ENCODE assay signal across 8 cellular contexts in the genomic region with DNA sequence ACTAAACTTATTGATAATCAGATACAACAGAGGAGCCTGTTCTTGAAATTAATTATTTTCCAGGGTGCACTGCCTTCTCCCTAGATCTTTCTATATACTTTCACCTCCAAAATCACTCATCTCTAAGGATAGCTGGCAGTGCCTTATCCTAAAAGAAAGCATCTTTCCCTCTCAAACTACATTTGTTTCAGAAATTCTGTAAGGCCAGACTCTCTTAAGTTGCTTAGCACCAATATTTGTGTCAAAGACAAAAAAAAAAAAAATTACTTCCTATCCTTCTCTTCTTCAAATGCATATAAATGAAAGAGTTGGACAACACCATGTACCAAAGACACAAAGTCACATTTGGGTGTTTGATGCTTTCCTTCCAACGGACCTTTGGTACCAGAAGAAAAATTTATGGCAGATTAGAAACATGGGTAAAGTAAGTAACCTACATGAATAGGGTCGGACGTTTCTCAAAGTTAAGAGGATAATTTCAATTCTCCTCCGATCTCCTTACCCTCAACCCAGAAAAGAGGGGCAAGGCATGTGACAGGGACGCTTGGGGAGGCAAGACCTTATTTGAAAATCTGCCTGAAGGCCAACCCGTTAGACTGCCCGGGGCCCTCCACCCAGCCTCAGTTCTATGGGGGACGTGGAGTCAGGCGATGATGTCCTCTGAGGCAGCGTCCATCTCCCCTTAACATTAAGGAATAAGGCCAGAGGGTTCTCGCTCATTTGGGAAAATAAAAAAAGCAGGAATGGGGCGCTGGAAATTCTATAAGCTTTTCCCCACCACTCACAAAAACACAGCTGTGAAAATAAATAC.
A peak's percentile ranks its signal among the peaks of the same experiment; 100 is the strongest.
DNase-seq lines count a peak whose midpoint lies in the region; ATAC-seq and TF ChIP-seq lines count a peak whose summit lies in the region.

No MANE protein-coding gene starts in this region.

- H3K4me3 ChIP-seq in GM12865 (ENCODE audit: low read depth, low read length): peak overlapping the region; percentile 93
- peak overlapping the region; percentile 69 to 75 for H3K4me3 ChIP-seq in esophagus (ENCODE audit: low read depth in 1 of 2, low read length in 2 of 2)
- H3K4me3 ChIP-seq in prostate gland: peak overlapping the region; percentile 60 to 63

- WGBS in esophagus, 2 donors: 28 to 31% methylated on average over 12 of the region's 12 CpGs
- 29% methylated on average over 12 of the region's 12 CpGs for WGBS in prostate gland

- intact Hi-C loops in prostate gland (cut with DNase I): no loop called here

- TF ChIP-seq POLR2A in prostate gland (IDR thresholded peaks at IDR 0.05): no peak

- H3K4me1 ChIP-seq in esophagus (ENCODE audit: control insufficient read depth in 2 of 2, insufficient read depth in 2 of 2, low read length in 1 of 2) (no peaks in the 10 kb centered on the region), prostate gland (replicated peaks) (no peaks in the 10 kb centered on the region)

- TF ChIP-seq CTCF in GM12865 (IDR thresholded peaks at IDR 0.05; ENCODE audit: insufficient read depth, low read depth, low read length, missing control alignments) (no peak), RWPE1 (conservative IDR thresholded peaks at IDR 0.05; ENCODE audit: low read depth) (no peak), prostate gland (IDR thresholded peaks at IDR 0.05) (peak in 1 of 4 experiments; percentile 13)

- peak overlapping the region; percentile 96 for H3K27ac ChIP-seq in RWPE1
- peak overlapping the region; percentile 79 to 87 for H3K27ac ChIP-seq in esophagus (ENCODE audit: low read depth in 2 of 2, low read length in 1 of 2)
- peak overlapping the region; percentile 81 to 88 for H3K27ac ChIP-seq in prostate gland

- H3K27me3 ChIP-seq in esophagus (ENCODE audit: control insufficient read depth in 1 of 2, insufficient read depth in 2 of 2, low read length in 2 of 2) (no peaks in the 10 kb centered on the region), prostate gland (replicated peaks; ENCODE audit: insufficient read depth) (no peaks in the 10 kb centered on the region)

- H3K36me3 ChIP-seq in esophagus (ENCODE audit: control insufficient read depth in 2 of 2, insufficient read depth in 2 of 2, low read length in 1 of 2) (no peaks in the 10 kb centered on the region), prostate gland (no peaks in the 10 kb centered on the region)

- CTCF ChIA-PET in RWPE1 (lab: Yijun Ruan, JAX): interaction anchor here (0.7 kb wide), 3 partner anchors 13 to 453 kb away, joined by 3 to 5 read pairs (median 3); no protein-coding TSS in a partner anchor

- H3K9me3 ChIP-seq in esophagus (ENCODE audit: control insufficient read depth in 2 of 2, insufficient read depth in 1 of 2, low read depth in 1 of 2, low read length in 1 of 2): no peaks in the 10 kb centered on the region
- H3K9me3 ChIP-seq in prostate gland: no peaks in the 10 kb centered on the region

- no peak for ATAC-seq in HG02798 (IDR thresholded peaks at IDR 0.05; ENCODE audit: poor library complexity, unreplicated experiment)
- ATAC-seq in GM21360 (IDR thresholded peaks at IDR 0.05; ENCODE audit: unreplicated experiment): no peak
- ATAC-seq in HG03342 (IDR thresholded peaks at IDR 0.05; ENCODE audit: unreplicated experiment): no peak

- POLR2A ChIA-PET in RWPE1 (lab: Yijun Ruan, JAX; ENCODE audit: low non-redundant PET): interaction anchor here (0.7 kb wide), 1 partner anchor 14 kb away, joined by 8 read pairs; no protein-coding TSS in a partner anchor

- no peak for DNase-seq in GM12865 (ENCODE audit: low read depth)
- DNase-seq in RWPE1 (ENCODE audit: low spot score): no peak
- DNase-seq in prostate gland (ENCODE audit: low spot score): no peak
- no peak for DNase-seq in NCI-H2171 treated with DMSO at 0.1 percent for 48 hours (lab: John Stamatoyannopoulos, UW)
